9 cellular contexts compared by ENCODE assay signal in genomic region chr18:54776282-54776977, GRCh38. TPM values are rescaled to one million over a fixed set of nuclear protein-coding genes. Genes with fewer than 3 reads are reported as not detected.
DNase-seq lines count a peak whose midpoint lies in the region; ATAC-seq and TF ChIP-seq lines count a peak whose summit lies in the region.
"Had no signal": no experiment of that assay in that cellular context is flagged by ENCODE, and none has a peak within 500 bp of the region (broad histone marks: within the 10 kb centered on the region; RNA-seq: fewer than 3 reads in every experiment).

No MANE protein-coding gene starts in this region.

- H3K4me3 ChIP-seq in AG09309 (ENCODE audit: control insufficient read depth, low read depth, low read length) (no peak overlapping the region), mucosa of descending colon (no peak overlapping the region), spleen (no peak overlapping the region)
- H3K4me3 ChIP-seq in CD4-positive, alpha-beta memory T cell (ENCODE audit: low read length in 2 of 2), result no peak overlapping the region
- H3K4me3 ChIP-seq: gastrocnemius medialis had no signal

- H3K36me3 Mint-ChIP-seq in activated T-helper 1 cell treated with anti-CD3 and anti-CD28 coated beads, Interleukin-12 subunit alpha, Interleukin-12 subunit beta, Interleukin-2, Interleukin-4 antibody, amounts not matched to agents 30 ng/mL and 10 ng/mL and 1 ng/mL, durations not matched to agents 14 hours and 24 hours and 36 hours (ENCODE audit: low read depth), result no peaks in the 10 kb centered on the region
- no peaks in the 10 kb centered on the region for H3K36me3 Mint-ChIP-seq in CD4-positive, alpha-beta memory T cell

- no peaks in the 10 kb centered on the region for H3K4me1 ChIP-seq in mucosa of descending colon (ENCODE audit: low read depth)
- no peaks in the 10 kb centered on the region for H3K4me1 ChIP-seq in CD4-positive, alpha-beta memory T cell (ENCODE audit: insufficient read depth, low read length)
- no peaks in the 10 kb centered on the region for H3K4me1 ChIP-seq in spleen
- H3K4me1 ChIP-seq: gastrocnemius medialis had no signal

- H3K36me3 ChIP-seq in mucosa of descending colon (ENCODE audit: low read depth) (no peaks in the 10 kb centered on the region), spleen (no peaks in the 10 kb centered on the region)
- no peaks in the 10 kb centered on the region for H3K36me3 ChIP-seq in CD4-positive, alpha-beta memory T cell (ENCODE audit: insufficient read depth, low read length)
- H3K36me3 ChIP-seq: gastrocnemius medialis had no signal

- no peak for TF ChIP-seq POLR2A in spleen (IDR thresholded peaks at IDR 0.05)

- intact Hi-C loops in activated T-helper 1 cell treated with anti-CD3 and anti-CD28 coated beads, Interleukin-12 subunit alpha, Interleukin-12 subunit beta, Interleukin-2, Interleukin-4 antibody, amounts not matched to agents 30 ng/mL and 10 ng/mL and 1 ng/mL, durations not matched to agents 14 hours and 24 hours and 36 hours (cut with micrococcal nuclease), result loop anchor here (1.0 to 2.0 kb wide), 5 partner anchors 30 to 516 kb away; no protein-coding TSS in a partner anchor
- intact Hi-C loops in mucosa of descending colon (cut with DNase I, micrococcal nuclease) (no loop called here), spleen (cut with DNase I; ENCODE audit: low total_unique reads) (no loop called here)
- intact Hi-C loops in CD4-positive, alpha-beta memory T cell (cut with micrococcal nuclease), result no loop called here

- H3K27me3 Mint-ChIP-seq in activated T-helper 1 cell treated with anti-CD3 and anti-CD28 coated beads, Interleukin-12 subunit alpha, Interleukin-12 subunit beta, Interleukin-2, Interleukin-4 antibody, amounts not matched to agents 30 ng/mL and 10 ng/mL and 1 ng/mL, durations not matched to agents 14 hours and 24 hours and 36 hours (ENCODE audit: insufficient read depth), result peaks cover 4% of the 10 kb centered on the region
- H3K27me3 Mint-ChIP-seq in CD4-positive, alpha-beta memory T cell, result no peaks in the 10 kb centered on the region

- no peak overlapping the region for H3K27ac ChIP-seq in CD4-positive, alpha-beta memory T cell (ENCODE audit: low read depth, low read length)
- no peak overlapping the region for H3K27ac ChIP-seq in spleen
- H3K27ac ChIP-seq: gastrocnemius medialis had no signal

- no peaks in the 10 kb centered on the region for H3K27me3 ChIP-seq in CD4-positive, alpha-beta memory T cell (ENCODE audit: insufficient read depth, low read length)
- no peaks in the 10 kb centered on the region for H3K27me3 ChIP-seq in spleen (replicated peaks in 1 of 7)
- H3K27me3 ChIP-seq: gastrocnemius medialis had no signal

- peak overlapping the region; percentile 71 for H3K27ac Mint-ChIP-seq in activated T-helper 1 cell treated with anti-CD3 and anti-CD28 coated beads, Interleukin-12 subunit alpha, Interleukin-12 subunit beta, Interleukin-2, Interleukin-4 antibody, amounts not matched to agents 30 ng/mL and 10 ng/mL and 1 ng/mL, durations not matched to agents 14 hours and 24 hours and 36 hours
- H3K27ac Mint-ChIP-seq in CD4-positive, alpha-beta memory T cell, result no peak overlapping the region

- H3K9me3 ChIP-seq in mucosa of descending colon, result no peaks in the 10 kb centered on the region
- H3K9me3 ChIP-seq in CD4-positive, alpha-beta memory T cell (ENCODE audit: control insufficient read depth in 1 of 2, low read length in 2 of 2), result no peaks in the 10 kb centered on the region
- H3K9me3 ChIP-seq in spleen, result no peaks in the 10 kb centered on the region
- H3K9me3 ChIP-seq: gastrocnemius medialis had no signal

- DNase-seq in AG09309 (ENCODE audit: low read depth) (peak; percentile 98), mucosa of descending colon (no peak), spleen (no peak), nucleus accumbens (lab: John Stamatoyannopoulos, UW) (no peak)
- peak; percentile 14 for DNase-seq in activated T-helper 1 cell treated with anti-CD3 and anti-CD28 coated beads, Interleukin-12 subunit alpha, Interleukin-12 subunit beta, Interleukin-2, Interleukin-4 antibody, amounts not matched to agents 30 ng/mL and 10 ng/mL and 1 ng/mL, durations not matched to agents 14 hours and 24 hours and 36 hours (ENCODE audit: low spot score)
- no peak for DNase-seq in CD4-positive, alpha-beta memory T cell

- H3K4me3 Mint-ChIP-seq in activated T-helper 1 cell treated with anti-CD3 and anti-CD28 coated beads, Interleukin-12 subunit alpha, Interleukin-12 subunit beta, Interleukin-2, Interleukin-4 antibody, amounts not matched to agents 30 ng/mL and 10 ng/mL and 1 ng/mL, durations not matched to agents 14 hours and 24 hours and 36 hours, result no peak overlapping the region
- no peak overlapping the region for H3K4me3 Mint-ChIP-seq in CD4-positive, alpha-beta memory T cell

- no peak for TF ChIP-seq CTCF in AG09309 (IDR thresholded peaks at IDR 0.05; ENCODE audit: control insufficient read depth, insufficient read depth, low read depth, low read length, missing control alignments)
- TF ChIP-seq CTCF in mucosa of descending colon (IDR thresholded peaks at IDR 0.05), result no peak
- no peak for TF ChIP-seq CTCF in spleen (IDR thresholded peaks at IDR 0.05 in 8 of 11, conservative IDR thresholded peaks at IDR 0.05 in 3 of 11)

- peak; percentile 64 for ATAC-seq in GM19035 (IDR thresholded peaks at IDR 0.05; ENCODE audit: unreplicated experiment)
- peak; percentile 60 for ATAC-seq in HG03457 (IDR thresholded peaks at IDR 0.05; ENCODE audit: unreplicated experiment)
- peak; percentile 67 for ATAC-seq in mucosa of descending colon
- ATAC-seq: gastrocnemius medialis had no signal

- CTCF ChIA-PET in CD4-positive, alpha-beta memory T cell (lab: Charles Lee; ENCODE audit: partially characterized antibody), result no interaction called here

- no peaks in the 10 kb centered on the region for H3K9me3 Mint-ChIP-seq in activated T-helper 1 cell treated with anti-CD3 and anti-CD28 coated beads, Interleukin-12 subunit alpha, Interleukin-12 subunit beta, Interleukin-2, Interleukin-4 antibody, amounts not matched to agents 30 ng/mL and 10 ng/mL and 1 ng/mL, durations not matched to agents 14 hours and 24 hours and 36 hours
- peaks cover 0 to 1% (median 0%) of the 10 kb centered on the region in 8 donors for H3K9me3 Mint-ChIP-seq in CD4-positive, alpha-beta memory T cell

- peaks cover 15% of the 10 kb centered on the region for H3K4me1 Mint-ChIP-seq in activated T-helper 1 cell treated with anti-CD3 and anti-CD28 coated beads, Interleukin-12 subunit alpha, Interleukin-12 subunit beta, Interleukin-2, Interleukin-4 antibody, amounts not matched to agents 30 ng/mL and 10 ng/mL and 1 ng/mL, durations not matched to agents 14 hours and 24 hours and 36 hours (ENCODE audit: low read depth)
- no peaks in the 10 kb centered on the region for H3K4me1 Mint-ChIP-seq in CD4-positive, alpha-beta memory T cell

- 76 to 88% (median 81%) methylated on average over 8 of the region's 8 CpGs for WGBS in spleen, 5 donors

- POLR2A ChIA-PET in CD4-positive, alpha-beta memory T cell (lab: Charles Lee; ENCODE audit: partially characterized antibody), result no interaction called here

RNA-seq across cellular contexts. Expression of gene RAB27B, which starts 51.8 kb away (rescaled TPM):
- 0.10 and 0.21 TPM in 2 replicates for total RNA-seq in activated T-helper 1 cell treated with anti-CD3 and anti-CD28 coated beads, Interleukin-12 subunit alpha, Interleukin-12 subunit beta, Interleukin-2, Interleukin-4 antibody, amounts not matched to agents 30 ng/mL and 10 ng/mL and 1 ng/mL, durations not matched to agents 14 hours and 24 hours and 36 hours
- total RNA-seq in mucosa of descending colon (10 to 100 TPM in 2 of 3 donors, 1 to 10 TPM in 1; 3.3 to 14.9 (median 10.6) TPM), spleen (1 to 10 TPM; 2.9 to 6.6 (median 3.7) TPM)
- total RNA-seq in CD4-positive, alpha-beta memory T cell, result 1 to 10 TPM; 2.2 to 3.1 TPM
- polyA plus RNA-seq in CD4-positive, alpha-beta memory T cell, result 1 to 10 TPM; 1.0 to 1.1 TPM
- under 1 TPM; 0.26 to 0.54 (median 0.41) TPM for polyA plus RNA-seq in spleen

Comparison
In these comparisons a context has a peak if more than half of its experiments do, and no peak if none do; other contexts are left out.
1. DNase-seq: peak in AG09309 (single experiment) and activated T-helper 1 cell treated with anti-CD3 and anti-CD28 coated beads, Interleukin-12 subunit alpha, Interleukin-12 subunit beta, Interleukin-2, Interleukin-4 antibody, amounts not matched to agents 30 ng/mL and 10 ng/mL and 1 ng/mL, durations not matched to agents 14 hours and 24 hours and 36 hours (single experiment); none in mucosa of descending colon (0 of 3), CD4-positive, alpha-beta memory T cell (0 of 5), spleen (single experiment) and nucleus accumbens (0 of 56).
2. Peak in every context shown above with its lines, with median percentiles within 50 percentile points of each other: ATAC-seq.